11 cellular contexts compared by ENCODE assay signal in the genomic region with DNA sequence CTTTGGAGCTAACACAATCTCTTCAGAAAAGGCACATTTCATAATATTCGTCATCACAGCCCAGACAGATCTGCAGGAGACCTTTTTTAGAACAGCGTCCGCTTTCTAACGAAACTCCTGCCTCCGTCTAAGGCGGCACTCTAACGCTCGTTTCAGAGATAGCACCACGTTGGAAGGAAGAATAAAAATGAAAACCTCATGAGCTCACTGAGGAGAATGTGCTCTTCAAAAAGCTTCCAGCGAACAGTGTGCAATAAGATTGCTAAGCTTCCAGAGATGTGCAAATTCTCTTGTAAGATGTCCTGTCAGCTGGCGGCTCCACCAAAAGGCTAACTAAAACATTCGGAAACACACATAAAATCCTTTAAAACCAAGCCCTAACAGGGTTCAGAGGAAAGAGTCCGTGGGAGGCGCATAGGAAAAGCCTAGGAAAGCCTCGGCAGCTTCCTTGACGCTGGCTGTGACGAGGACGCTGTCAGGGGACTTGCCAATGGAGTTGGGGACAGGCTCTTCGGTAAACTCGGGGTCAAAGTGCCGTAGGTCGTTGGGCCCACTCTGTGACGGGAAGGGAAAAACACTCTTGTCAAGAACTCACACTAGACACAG.
DNase-seq lines count a peak whose midpoint lies in the region; ATAC-seq and TF ChIP-seq lines count a peak whose summit lies in the region.
"Had no signal": no experiment of that assay in that cellular context is flagged by ENCODE, and none has a peak within 500 bp of the region (broad histone marks: within the 10 kb centered on the region; RNA-seq: fewer than 3 reads in every experiment).

No MANE protein-coding gene starts in this region.

- no peaks in the 10 kb centered on the region for H3K27me3 Mint-ChIP-seq in CD4-positive, alpha-beta T cell
- H3K27me3 Mint-ChIP-seq in endothelial cell (ENCODE audit: unreplicated experiment) (peaks cover 5% of the 10 kb centered on the region), Caco-2 (ENCODE audit: insufficient read depth, unreplicated experiment) (no peaks in the 10 kb centered on the region)

- H3K36me3 Mint-ChIP-seq in CD4-positive, alpha-beta T cell (ENCODE audit: low read depth) = peaks cover 73% of the 10 kb centered on the region
- H3K36me3 Mint-ChIP-seq in endothelial cell (ENCODE audit: low read depth, unreplicated experiment) (peaks cover 9% of the 10 kb centered on the region), Caco-2 (ENCODE audit: insufficient read depth, unreplicated experiment) (peaks cover 76% of the 10 kb centered on the region)

- peak overlapping the region; percentile 26 for H3K4me3 ChIP-seq in WI38 (ENCODE audit: low read depth, low read length)
- peak overlapping the region; percentile 95 to 100 for H3K4me3 ChIP-seq in foreskin fibroblast (ENCODE audit: low read depth in 1 of 2, low read length in 2 of 2)
- peak overlapping the region; percentile 99 for H3K4me3 ChIP-seq in retinal pigment epithelial cell (ENCODE audit: low read length)
- no peak overlapping the region for H3K4me3 ChIP-seq in Caco-2 (ENCODE audit: low read depth, low read length)
- H3K4me3 ChIP-seq: cardiac muscle cell had no signal

- POLR2A ChIA-PET in CD4-positive, alpha-beta T cell (lab: Charles Lee) = interaction anchor here (0.6 kb wide), 1 partner anchor 246 kb away, joined by 6 read pairs; no protein-coding TSS in a partner anchor
- POLR2A ChIA-PET in Caco-2 (lab: Charles Lee) = no interaction called here

- H3K27ac ChIP-seq in CD4-positive, alpha-beta T cell (ENCODE audit: low read depth, low read length) = no peak overlapping the region
- H3K27ac ChIP-seq: cardiac muscle cell had no signal

- peak overlapping the region; percentile 50 for H3K4me3 Mint-ChIP-seq in CD4-positive, alpha-beta T cell
- H3K4me3 Mint-ChIP-seq in endothelial cell (ENCODE audit: unreplicated experiment) (no peak overlapping the region), Caco-2 (ENCODE audit: unreplicated experiment) (no peak overlapping the region)

- peaks cover 1% of the 10 kb centered on the region for H3K36me3 ChIP-seq in Caco-2 (ENCODE audit: control insufficient read depth, insufficient read depth, low read length)
- H3K36me3 ChIP-seq: cardiac muscle cell had no signal

- H3K27ac Mint-ChIP-seq in CD4-positive, alpha-beta T cell = peak overlapping the region; percentile 24
- H3K27ac Mint-ChIP-seq in endothelial cell (ENCODE audit: unreplicated experiment) (no peak overlapping the region), Caco-2 (ENCODE audit: unreplicated experiment) (no peak overlapping the region)

- no peaks in the 10 kb centered on the region for H3K9me3 Mint-ChIP-seq in CD4-positive, alpha-beta T cell
- no peaks in the 10 kb centered on the region for H3K9me3 Mint-ChIP-seq in endothelial cell (ENCODE audit: unreplicated experiment)
- H3K9me3 Mint-ChIP-seq in Caco-2 (ENCODE audit: unreplicated experiment) = no peaks in the 10 kb centered on the region

- intact Hi-C loops in CD4-positive, alpha-beta T cell (cut with DNase I, micrococcal nuclease) = loop anchor here (5.0 to 10.0 kb wide), 6 partner anchors 218 to 1267 kb away; a partner anchor contains a TSS
- intact Hi-C loops in Caco-2 (cut with micrococcal nuclease; ENCODE audit: unreplicated experiment) = loop anchor here (10.0 kb wide), 1 partner anchor 385 kb away; no protein-coding TSS in a partner anchor

- no peak for ATAC-seq in CD4-positive, alpha-beta T cell (ENCODE audit: poor library complexity)
- ATAC-seq in GM19351 (IDR thresholded peaks at IDR 0.05; ENCODE audit: unreplicated experiment) = no peak

- DNase-seq in CD4-positive, alpha-beta T cell = no peak
- DNase-seq in foreskin fibroblast = peak in 1 of 2 donors; percentile 24
- DNase-seq in retinal pigment epithelial cell (ENCODE audit: low read depth) = no peak
- DNase-seq in endothelial cell (ENCODE audit: low spot score) = no peak
- DNase-seq in AML-193 (lab: John Stamatoyannopoulos, UW) = no peak
- DNase-seq in Caco-2 = no peak
- DNase-seq: NCI-H2081 treated with DMSO at 0.1 percent for 48 hours, T-helper 2 cell had no signal

- no peaks in the 10 kb centered on the region for H3K27me3 ChIP-seq in CD4-positive, alpha-beta T cell (ENCODE audit: control insufficient read depth, insufficient read depth, low read length)
- H3K27me3 ChIP-seq in Caco-2 (replicated peaks; ENCODE audit: control insufficient read depth, insufficient read depth, low read length) = no peaks in the 10 kb centered on the region
- H3K27me3 ChIP-seq: cardiac muscle cell had no signal

- BruUV-seq in Caco-2 (replicated peaks; lab: Mats Ljungman, UMichigan) = no TSS peak

- CTCF ChIA-PET in CD4-positive, alpha-beta T cell (lab: Charles Lee) = interaction anchor here (0.9 to 3.5 kb wide), 2 partner anchors 471 to 771 kb away, joined by 3 to 17 read pairs; no protein-coding TSS in a partner anchor
- CTCF ChIA-PET in Caco-2 (lab: Charles Lee) = no interaction called here

- no peak for TF ChIP-seq CTCF in CD4-positive, alpha-beta T cell (IDR thresholded peaks at IDR 0.05)
- TF ChIP-seq CTCF in WI38 (IDR thresholded peaks at IDR 0.05; ENCODE audit: low read depth, low read length) (no peak), foreskin fibroblast (IDR thresholded peaks at IDR 0.05; ENCODE audit: low read depth, low read length) (no peak), retinal pigment epithelial cell (conservative IDR thresholded peaks at IDR 0.05; ENCODE audit: low read depth, low read length) (no peak), endothelial cell (IDR thresholded peaks at IDR 0.05; ENCODE audit: unreplicated experiment) (no peak), Caco-2 (IDR thresholded peaks at IDR 0.05; ENCODE audit: insufficient read depth in 1 of 2, low read depth in 1 of 2, low read length in 1 of 2, severe bottlenecking in 1 of 2, unreplicated experiment in 1 of 2) (no peak)

- H3K9me3 ChIP-seq in CD4-positive, alpha-beta T cell (ENCODE audit: control insufficient read depth, low read length) = no peaks in the 10 kb centered on the region
- no peaks in the 10 kb centered on the region for H3K9me3 ChIP-seq in Caco-2

- H3K4me1 ChIP-seq in Caco-2 = peaks cover 3% of the 10 kb centered on the region; the same call in 1 of the 2 replicates

- H3K4me1 Mint-ChIP-seq in CD4-positive, alpha-beta T cell (ENCODE audit: low read depth) = peaks cover 58% of the 10 kb centered on the region
- H3K4me1 Mint-ChIP-seq in endothelial cell (ENCODE audit: unreplicated experiment) = peaks cover 9% of the 10 kb centered on the region
- H3K4me1 Mint-ChIP-seq in Caco-2 (ENCODE audit: low read depth, unreplicated experiment) = no peaks in the 10 kb centered on the region
